Comparison of ENCODE assay signal across 10 cellular contexts in the genomic region with DNA sequence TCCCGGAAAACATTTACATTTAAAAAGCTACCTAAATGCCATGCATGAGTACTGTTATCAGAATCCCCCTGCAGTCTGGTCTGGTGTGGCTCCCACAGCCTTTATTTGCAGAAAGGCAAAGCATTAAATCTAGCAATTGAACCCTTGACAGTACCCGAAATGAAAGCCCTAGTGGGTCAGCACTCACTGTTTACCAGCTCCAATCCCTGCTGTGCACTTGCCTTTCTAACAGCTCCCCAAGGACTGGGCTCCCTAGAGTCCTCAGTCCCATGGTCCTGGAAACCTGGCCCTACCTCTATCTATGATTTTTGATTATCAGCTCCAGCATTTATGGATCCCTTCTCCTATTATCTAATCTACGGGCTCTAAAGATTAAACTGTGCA. TPM values are rescaled to one million over a fixed set of nuclear protein-coding genes. Genes with fewer than 3 reads are reported as not detected.
DNase-seq lines count a peak whose midpoint lies in the region; ATAC-seq, FAIRE-seq and TF ChIP-seq lines count a peak whose summit lies in the region.
"Had no signal": no experiment of that assay in that cellular context is flagged by ENCODE, and none has a peak within 500 bp of the region (broad histone marks: within the 10 kb centered on the region; RNA-seq: fewer than 3 reads in every experiment).

No MANE protein-coding gene starts in this region.

- H3K27ac Mint-ChIP-seq in natural killer cell treated with Interleukin-12 subunit alpha and Interleukin-12 subunit beta and Interleukin-15 and Interleukin-18, amount 100 ng/mL, for 72 hours: peak overlapping the region; percentile 86
- peak overlapping the region in 1 of 2 donors; percentile 57 for H3K27ac Mint-ChIP-seq in natural killer cell

- peak overlapping the region; percentile 98 for H3K27ac ChIP-seq in GM12878 (ENCODE audit: control insufficient read depth, insufficient read depth)

- no peak for TF ChIP-seq RAD21 in GM12878 (IDR thresholded peaks at IDR 0.05; ENCODE audit: insufficient read depth, low read depth, low read length)

- no peak for DNase-seq in natural killer cell treated with Interleukin-12 subunit alpha and Interleukin-12 subunit beta and Interleukin-15 and Interleukin-18, amount 100 ng/mL, for 72 hours (ENCODE audit: low spot score)
- DNase-seq in natural killer cell (no peak), GM12878 (ENCODE audit: low read depth, low spot score) (no peak), NCI-H774 (lab: John Stamatoyannopoulos, UW) (no peak), G401 (ENCODE audit: low spot score) (no peak), BE2C (no peak), T1000 (lab: John Stamatoyannopoulos, UW) (no peak)
- DNase-seq: activated CD4-positive, CD25-positive, alpha-beta regulatory T cell; NCI-H2227 treated with DMSO at 0.1 percent for 48 hours had no signal

- no peaks in the 10 kb centered on the region for H3K36me3 Mint-ChIP-seq in natural killer cell treated with Interleukin-12 subunit alpha and Interleukin-12 subunit beta and Interleukin-15 and Interleukin-18, amount 100 ng/mL, for 72 hours
- H3K36me3 Mint-ChIP-seq in natural killer cell: no peaks in the 10 kb centered on the region

- BruUV-seq in GM12878 (replicated peaks; lab: Mats Ljungman, UMichigan): no TSS peak

- no peak for ATAC-seq in natural killer cell treated with Interleukin-12 subunit alpha and Interleukin-12 subunit beta and Interleukin-15 and Interleukin-18, amount 100 ng/mL, for 72 hours
- ATAC-seq in natural killer cell (no peak), GM12878 (peak; percentile 0; the same call in 1 of the 3 replicates)

- H3K9me3 Mint-ChIP-seq in natural killer cell treated with Interleukin-12 subunit alpha and Interleukin-12 subunit beta and Interleukin-15 and Interleukin-18, amount 100 ng/mL, for 72 hours: no peaks in the 10 kb centered on the region
- no peaks in the 10 kb centered on the region for H3K9me3 Mint-ChIP-seq in natural killer cell

- H3K4me3 ChIP-seq in GM12878 (0 out of 2 replicates have a peak overlapping the region, but pooled peaks have one; percentile 44), mucosa of stomach (ENCODE audit: low read length) (no peak overlapping the region), BE2C (ENCODE audit: low read depth, low read length) (no peak overlapping the region)

- in situ Hi-C loops in GM12878 (cut with MboI) (loop anchor here (5.0 kb wide), 1 partner anchor 68 kb away; no protein-coding TSS in a partner anchor), G401 (cut with HindIII; ENCODE audit: low sequenced_read_pairs) (no loop called here)

- POLR2A ChIA-PET in GM12878 (lab: Charles Lee): interaction anchor here (1.0 to 5.9 kb wide), 18 partner anchors 13 to 116 kb away, joined by 3 to 151 read pairs (median 11); a partner anchor contains a TSS

- WGBS in GM12878 (ENCODE audit: insufficient coverage, insufficient replicate concordance, low lambda C conversion rate, missing lambda C conversion rate): 71% methylated on average over 3 of the region's 3 CpGs

- SMC1A ChIA-PET in GM12878 (lab: Charles Lee; ENCODE audit: uncharacterized antibody, unreplicated experiment): interaction anchor here (0.7 to 16.9 kb wide), 27 partner anchors 16 to 237 kb away, joined by 3 to 474 read pairs (median 14); a partner anchor contains a TSS

- H3K4me3 Mint-ChIP-seq in natural killer cell treated with Interleukin-12 subunit alpha and Interleukin-12 subunit beta and Interleukin-15 and Interleukin-18, amount 100 ng/mL, for 72 hours: peak overlapping the region; percentile 59
- no peak overlapping the region for H3K4me3 Mint-ChIP-seq in natural killer cell

- H3K27me3 Mint-ChIP-seq in natural killer cell treated with Interleukin-12 subunit alpha and Interleukin-12 subunit beta and Interleukin-15 and Interleukin-18, amount 100 ng/mL, for 72 hours: no peaks in the 10 kb centered on the region
- no peaks in the 10 kb centered on the region for H3K27me3 Mint-ChIP-seq in natural killer cell (ENCODE audit: low read depth in 2 of 2)

- RAD21 ChIA-PET in GM12878 (lab: Charles Lee; ENCODE audit: unreplicated experiment): interaction anchor here (0.7 to 7.9 kb wide), 27 partner anchors 12 to 236 kb away, joined by 3 to 230 read pairs (median 13); a partner anchor contains a TSS

- H3K27me3 ChIP-seq in GM12878 (replicated peaks in 1 of 2; ENCODE audit: control insufficient read depth in 2 of 2, insufficient read depth in 2 of 2, low read length in 1 of 2): no peaks in the 10 kb centered on the region
- no peaks in the 10 kb centered on the region for H3K27me3 ChIP-seq in mucosa of stomach (ENCODE audit: control insufficient read depth, insufficient read depth, low read length)
- no peaks in the 10 kb centered on the region for H3K27me3 ChIP-seq in BE2C

- H3K4me1 Mint-ChIP-seq in natural killer cell treated with Interleukin-12 subunit alpha and Interleukin-12 subunit beta and Interleukin-15 and Interleukin-18, amount 100 ng/mL, for 72 hours (ENCODE audit: low read depth in 2 of 2): peaks cover 25 to 44% of the 10 kb centered on the region in 2 donors
- H3K4me1 Mint-ChIP-seq in natural killer cell: peaks cover 26 to 29% of the 10 kb centered on the region in 2 donors

- no peak overlapping the region for H2AFZ ChIP-seq in GM12878 (ENCODE audit: control insufficient read depth, low read depth, low read length)

- CTCF ChIA-PET in GM12878 (lab: Yijun Ruan, JAX): interaction anchor here (0.6 to 8.1 kb wide), 21 partner anchors 16 to 115 kb away, joined by 3 to 159 read pairs (median 9); a partner anchor contains a TSS

- TF ChIP-seq EP300 in GM12878 (IDR thresholded peaks at IDR 0.05; ENCODE audit: borderline replicate concordance in 1 of 2, control insufficient read depth in 1 of 2, low read depth in 2 of 2, low read length in 2 of 2): no peak

- H3K4me1 ChIP-seq in GM12878 (ENCODE audit: control insufficient read depth, insufficient read depth, low read length) (peaks cover 35% of the 10 kb centered on the region), mucosa of stomach (ENCODE audit: control insufficient read depth, insufficient read depth, low read length) (peaks cover 37% of the 10 kb centered on the region), BE2C (peaks cover 11% of the 10 kb centered on the region)

- TF ChIP-seq CTCF in natural killer cell (IDR thresholded peaks at IDR 0.05) (no peak), GM12878 (IDR thresholded peaks at IDR 0.05 in 2 of 3, conservative IDR thresholded peaks at IDR 0.05 in 1 of 3; ENCODE audit: control insufficient read depth in 2 of 3, extremely low read depth in 1 of 3, insufficient read depth in 1 of 3, low read depth in 3 of 3, low read length in 3 of 3) (no peak), BE2C (IDR thresholded peaks at IDR 0.05; ENCODE audit: low read depth, low read length) (no peak)

- H3K9me3 ChIP-seq in GM12878 (replicated peaks; ENCODE audit: control insufficient read depth, insufficient read depth, low read length) (no peaks in the 10 kb centered on the region; the same call in 1 of the 3 replicates), mucosa of stomach (ENCODE audit: control insufficient read depth, low read length) (no peaks in the 10 kb centered on the region), BE2C (no peaks in the 10 kb centered on the region)

- intact Hi-C loops in natural killer cell (cut with micrococcal nuclease): no loop called here
- intact Hi-C loops in GM12878 (cut with micrococcal nuclease; ENCODE audit: unreplicated experiment): no loop called here

- no peak for FAIRE-seq in GM12878 (lab: Jason Lieb, UNC)

- peaks cover 34% of the 10 kb centered on the region for H3K79me2 ChIP-seq in GM12878 (ENCODE audit: control insufficient read depth, insufficient read depth, low read length)

- H4K20me1 ChIP-seq in GM12878 (ENCODE audit: control insufficient read depth, insufficient read depth): no peaks in the 10 kb centered on the region

- TF ChIP-seq POLR2A in GM12878 (IDR thresholded peaks at IDR 0.05; ENCODE audit: low read depth, low read length): no peak

- no peaks in the 10 kb centered on the region for H3K36me3 ChIP-seq in GM12878 (ENCODE audit: control insufficient read depth in 2 of 2, insufficient read depth in 2 of 2, low read length in 1 of 2)
- no peaks in the 10 kb centered on the region for H3K36me3 ChIP-seq in mucosa of stomach (ENCODE audit: control insufficient read depth, insufficient read depth, low read length)
- no peaks in the 10 kb centered on the region for H3K36me3 ChIP-seq in BE2C

- peak overlapping the region; percentile 91 for H3K4me2 ChIP-seq in GM12878 (ENCODE audit: control insufficient read depth, insufficient read depth)

- H3K9ac ChIP-seq in GM12878 (ENCODE audit: control insufficient read depth, insufficient read depth, low read length) (peak overlapping the region; percentile 65), mucosa of stomach (ENCODE audit: low read length) (peak overlapping the region; percentile 52)

TF ChIP-seq in GM12878, 131 proteins besides CTCF, POLR2A, EP300 and RAD21 (continues in another document):
- TF ChIP-seq MEF2B (IDR thresholded peaks at IDR 0.05; ENCODE audit: partially characterized antibody, poor library complexity, severe bottlenecking): peak; percentile 29
- TF ChIP-seq POLR2AphosphoS5 (IDR thresholded peaks at IDR 0.05; ENCODE audit: low read length): peak; percentile 67
- TF ChIP-seq POU2F2 (IDR thresholded peaks at IDR 0.05; ENCODE audit: borderline replicate concordance, low read depth, low read length): no peak

RNA-seq across cellular contexts. Expression of a gene that starts 1.9 kb away (rescaled TPM):
- 1 to 10 TPM; 2.6 to 5.5 TPM for total RNA-seq in natural killer cell treated with Interleukin-12 subunit alpha and Interleukin-12 subunit beta and Interleukin-15 and Interleukin-18, amount 100 ng/mL, for 72 hours
- total RNA-seq in natural killer cell (under 1 TPM; 0.09 to 0.45 (median 0.26) TPM), GM12878 (2014; rRNA removed) (23.7 and 31.0 TPM in 2 replicates), GM12878 (2014; rRNA removed; fragmentation: Illumina TruSeq; extraction: Trizol) (47.7 and 47.8 TPM in 2 replicates), GM12878 (2021) (26.6 and 27.6 TPM in 2 replicates)
- total RNA-seq in GM12878 (2013; cell fraction: nucleolus; rRNA removed): 593 and 645 TPM in 2 replicates
- polyA plus RNA-seq in GM12878 (2011; ENCODE audit: low read depth): 2.0 TPM
- polyA plus RNA-seq in GM12878 (2011; rRNA removed) (61.1 and 99.6 TPM in 2 replicates), GM12878 (2014; fragmentation: Illumina TruSeq; extraction: Trizol) (14.4 and 16.0 TPM in 2 replicates), GM12878 (2014; fragmentation: Nextera tagmentation; extraction: Ambion mirVana) (10 to 100 TPM in 1 of 2 experiments, 1 to 10 TPM in 1; 6.0 to 10.9 TPM), GM12878 (2014; rRNA removed) (6.5 and 8.0 TPM in 2 replicates), GM12878 (2016; fragmentation: Nextera tagmentation; extraction: Ambion mirVana) (10 to 100 TPM in 1 of 2 experiments, 1 to 10 TPM in 1; 9.0 to 11.0 TPM)
- polyA plus RNA-seq in GM12878 (2011; cell fraction: cytosol; rRNA removed): 20.5 and 20.6 TPM in 2 replicates
- polyA plus RNA-seq in GM12878 (2011; cell fraction: nucleus; rRNA removed): 47.9 and 49.9 TPM in 2 replicates
- polyA plus RNA-seq in GM12878 (2012): 2.8 and 4.0 TPM in 2 replicates
- polyA minus RNA-seq in GM12878 (2011; rRNA and poly(A)+ RNA removed): 172 and 187 TPM in 2 replicates
- 79.0 and 99.2 TPM in 2 replicates for polyA minus RNA-seq in GM12878 (2011; cell fraction: cytosol; rRNA and poly(A)+ RNA removed)
- 139 and 207 TPM in 2 replicates for polyA minus RNA-seq in GM12878 (2011; cell fraction: nucleus; rRNA and poly(A)+ RNA removed)
- not detected in 2 replicates for total RNA-seq in G401 (2014; rRNA removed; shearing (Covaris generic))
- 0.14 TPM for polyA plus RNA-seq in BE2C (2012; ENCODE audit: insufficient read depth, insufficient read length, low read depth)
